ENCODE assay signal across 1 cellular context in genomic region chr4:73221734-73222133, GRCh38.
TF ChIP-seq lines count a peak whose summit lies in the region.

No MANE protein-coding gene starts in this region.

TF ChIP-seq in IMR-90, 13 proteins besides CTCF, POLR2A, EP300 and RAD21 (continued from another document):
- TF ChIP-seq, protein P1, sequence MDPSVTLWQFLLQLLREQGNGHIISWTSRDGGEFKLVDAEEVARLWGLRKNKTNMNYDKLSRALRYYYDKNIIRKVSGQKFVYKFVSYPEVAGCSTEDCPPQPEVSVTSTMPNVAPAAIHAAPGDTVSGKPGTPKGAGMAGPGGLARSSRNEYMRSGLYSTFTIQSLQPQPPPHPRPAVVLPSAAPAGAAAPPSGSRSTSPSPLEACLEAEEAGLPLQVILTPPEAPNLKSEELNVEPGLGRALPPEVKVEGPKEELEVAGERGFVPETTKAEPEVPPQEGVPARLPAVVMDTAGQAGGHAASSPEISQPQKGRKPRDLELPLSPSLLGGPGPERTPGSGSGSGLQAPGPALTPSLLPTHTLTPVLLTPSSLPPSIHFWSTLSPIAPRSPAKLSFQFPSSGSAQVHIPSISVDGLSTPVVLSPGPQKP (IDR thresholded peaks at IDR 0.05; ENCODE audit: borderline replicate concordance, low read depth, low read length): no peak
- TF ChIP-seq MAZ (IDR thresholded peaks at IDR 0.05; ENCODE audit: borderline replicate concordance, low read depth, low read length): no peak
- no peak for TF ChIP-seq RFX5 (IDR thresholded peaks at IDR 0.05; ENCODE audit: low read depth, low read length)
- no peak for TF ChIP-seq RCOR1 (IDR thresholded peaks at IDR 0.05; ENCODE audit: insufficient replicate concordance, low read length)
- TF ChIP-seq FOS (IDR thresholded peaks at IDR 0.05; ENCODE audit: low read depth, low read length): no peak
